ENCODE assay signal across 19 cellular contexts in genomic region chr5:59259238-59259637, GRCh38.
DNase-seq lines count a peak whose midpoint lies in the region; ATAC-seq, FAIRE-seq and TF ChIP-seq lines count a peak whose summit lies in the region.
"Had no signal": no experiment of that assay in that cellular context is flagged by ENCODE, and none has a peak within 500 bp of the region (broad histone marks: within the 10 kb centered on the region; RNA-seq: fewer than 3 reads in every experiment).

No MANE protein-coding gene starts in this region.

- H3K9me3 ChIP-seq in osteoblast (ENCODE audit: low read depth, low read length) = no peaks in the 10 kb centered on the region
- H3K9me3 ChIP-seq in tibial artery = no peaks in the 10 kb centered on the region
- no peaks in the 10 kb centered on the region for H3K9me3 ChIP-seq in mucosa of descending colon
- H3K9me3 ChIP-seq in esophagus squamous epithelium = no peaks in the 10 kb centered on the region
- H3K9me3 ChIP-seq: Peyer's patch had no signal

- 81 to 91% methylated on average over 1 of the region's 1 CpG for WGBS in esophagus squamous epithelium, 2 donors

- no peaks in the 10 kb centered on the region for H3K79me2 ChIP-seq in osteoblast (ENCODE audit: insufficient read depth, low read length)

- TF ChIP-seq POLR2A in esophagus squamous epithelium (IDR thresholded peaks at IDR 0.05) = no peak

- no peaks in the 10 kb centered on the region for H4K20me1 ChIP-seq in osteoblast (ENCODE audit: insufficient read depth, low read length)

- H3K4me3 ChIP-seq in osteoblast (ENCODE audit: insufficient read depth, low read length) (no peak overlapping the region), tibial artery (no peak overlapping the region), mucosa of descending colon (no peak overlapping the region), esophagus squamous epithelium (no peak overlapping the region)
- H3K4me3 ChIP-seq: Peyer's patch had no signal

- intact Hi-C loops in tibial artery (cut with DNase I; ENCODE audit: low total_unique reads) (no loop called here), mucosa of descending colon (cut with DNase I, micrococcal nuclease) (no loop called here), esophagus squamous epithelium (cut with DNase I) (no loop called here)

- no peak for TF ChIP-seq CTCF in osteoblast (IDR thresholded peaks at IDR 0.05; ENCODE audit: extremely low read depth, low read depth, low read length)
- no peak for TF ChIP-seq CTCF in tibial artery (IDR thresholded peaks at IDR 0.05)
- TF ChIP-seq CTCF in mucosa of descending colon (IDR thresholded peaks at IDR 0.05) = no peak
- TF ChIP-seq CTCF in esophagus squamous epithelium (IDR thresholded peaks at IDR 0.05) = no peak

- FAIRE-seq in endometrium (lab: Jason Lieb, UNC) = peak; percentile 86
- FAIRE-seq: A204.1, H1 had no signal

- ATAC-seq in mucosa of descending colon = no peak
- ATAC-seq in GM21515 (IDR thresholded peaks at IDR 0.05; ENCODE audit: unreplicated experiment) = no peak
- ATAC-seq in GM18870 (IDR thresholded peaks at IDR 0.05; ENCODE audit: unreplicated experiment) = no peak

- peak overlapping the region; percentile 7 for H2AFZ ChIP-seq in osteoblast (ENCODE audit: low read length)

- H3K36me3 ChIP-seq in osteoblast (ENCODE audit: insufficient read depth, low read length) (no peaks in the 10 kb centered on the region), tibial artery (no peaks in the 10 kb centered on the region), mucosa of descending colon (ENCODE audit: low read depth) (no peaks in the 10 kb centered on the region), esophagus squamous epithelium (no peaks in the 10 kb centered on the region)
- H3K36me3 ChIP-seq: Peyer's patch had no signal

- no peak overlapping the region for H3K4me2 ChIP-seq in osteoblast (ENCODE audit: insufficient read depth, low read length)

- no peaks in the 10 kb centered on the region for H3K27me3 ChIP-seq in osteoblast (ENCODE audit: insufficient read depth, low read length)
- no peaks in the 10 kb centered on the region for H3K27me3 ChIP-seq in tibial artery
- no peaks in the 10 kb centered on the region for H3K27me3 ChIP-seq in esophagus squamous epithelium
- H3K27me3 ChIP-seq: Peyer's patch had no signal

- H3K27ac ChIP-seq in osteoblast (ENCODE audit: low read depth, low read length) (no peak overlapping the region), tibial artery (peak overlapping the region; percentile 32 to 70), esophagus squamous epithelium (peak overlapping the region in 1 of 4 donors; percentile 10)
- H3K27ac ChIP-seq: Peyer's patch had no signal

- DNase-seq in DMS 273 treated with DMSO at 0.1 percent for 48 hours (lab: John Stamatoyannopoulos, UW) = peak; percentile 54
- DNase-seq in osteoblast (ENCODE audit: insufficient read length, low spot score, missing footprints) = no peak
- no peak for DNase-seq in tibial artery
- no peak for DNase-seq in mucosa of descending colon
- no peak for DNase-seq in esophagus squamous epithelium (lab: John Stamatoyannopoulos, UW)
- DNase-seq: CD4-positive, alpha-beta memory T cell; DND-41; GDM1; MM.1S; NCI-H1092 treated with DMSO at 0.1 percent for 48 hours; NCI-H2081; NCI-H2171 treated with DMSO at 0.1 percent for 48 hours; NCI-H69; Peyer's patch had no signal

- H3K4me1 ChIP-seq in osteoblast (ENCODE audit: insufficient read depth, low read length) (no peaks in the 10 kb centered on the region), tibial artery (peaks cover 0 to 71% (median 6%) of the 10 kb centered on the region in 4 donors), mucosa of descending colon (ENCODE audit: low read depth) (no peaks in the 10 kb centered on the region), esophagus squamous epithelium (peaks cover 0 to 7% (median 2%) of the 10 kb centered on the region in 3 donors)
- H3K4me1 ChIP-seq: Peyer's patch had no signal
